13 cellular contexts compared by ENCODE assay signal in genomic region chr5:101783241-101784095, GRCh38.
DNase-seq lines count a peak whose midpoint lies in the region; ATAC-seq and TF ChIP-seq lines count a peak whose summit lies in the region.
"Had no signal": no experiment of that assay in that cellular context is flagged by ENCODE, and none has a peak within 500 bp of the region (broad histone marks: within the 10 kb centered on the region; RNA-seq: fewer than 3 reads in every experiment).

No MANE protein-coding gene starts in this region.

- H3K27ac ChIP-seq in heart right ventricle (no peak overlapping the region), duodenal mucosa (ENCODE audit: low read depth, low read length) (no peak overlapping the region), muscle layer of colon (ENCODE audit: low read depth, low read length) (no peak overlapping the region), upper lobe of right lung (no peak overlapping the region)

- no peak overlapping the region for H3K27ac Mint-ChIP-seq in activated naive CD8-positive, alpha-beta T cell treated with anti-CD3 and anti-CD28 coated beads, Interleukin-2, amount 50 U/mL, for 24 hours
- H3K27ac Mint-ChIP-seq: activated CD4-positive, alpha-beta T cell treated with anti-CD3 and anti-CD28 coated beads, Interleukin-2, amount 10 ng/mL, durations not matched to agents 24 days and 14 days; activated naive CD4-positive, alpha-beta T cell treated with anti-CD3 and anti-CD28 coated beads, Interleukin-2, amount 10 ng/mL, durations not matched to agents 7 days and 5 days had no signal

- no peaks in the 10 kb centered on the region for H3K4me1 Mint-ChIP-seq in activated naive CD8-positive, alpha-beta T cell treated with anti-CD3 and anti-CD28 coated beads, Interleukin-2, amount 50 U/mL, for 24 hours
- H3K4me1 Mint-ChIP-seq: activated CD4-positive, alpha-beta T cell treated with anti-CD3 and anti-CD28 coated beads, Interleukin-2, amount 10 ng/mL, durations not matched to agents 24 days and 14 days; activated naive CD4-positive, alpha-beta T cell treated with anti-CD3 and anti-CD28 coated beads, Interleukin-2, amount 10 ng/mL, durations not matched to agents 7 days and 5 days had no signal

- intact Hi-C loops in heart right ventricle (cut with DNase I) (no loop called here), cardiac septum (cut with DNase I) (no loop called here), upper lobe of right lung (cut with DNase I) (no loop called here)

- DNase-seq in heart right ventricle, result no peak
- DNase-seq in cardiac septum (ENCODE audit: low spot score), result no peak
- no peak for DNase-seq in upper lobe of right lung
- DNase-seq in activated naive CD8-positive, alpha-beta T cell treated with anti-CD3 and anti-CD28 coated beads, Interleukin-2, amount 50 U/mL, for 24 hours, result no peak
- DNase-seq in NCI-H82 (lab: John Stamatoyannopoulos, UW), result no peak
- DNase-seq: activated CD4-positive, alpha-beta T cell treated with anti-CD3 and anti-CD28 coated beads, Interleukin-2, amount 10 ng/mL, durations not matched to agents 24 days and 14 days; activated naive CD4-positive, alpha-beta T cell treated with anti-CD3 and anti-CD28 coated beads, Interleukin-2, amount 10 ng/mL, durations not matched to agents 7 days and 5 days; Karpas-422; NCI-H524; posterior cingulate gyrus had no signal

- ATAC-seq in heart right ventricle (peak in 1 of 8 donors; percentile 28), upper lobe of right lung (peak; percentile 64), HG02798 (IDR thresholded peaks at IDR 0.05; ENCODE audit: poor library complexity, unreplicated experiment) (no peak)
- no peak for ATAC-seq in activated naive CD8-positive, alpha-beta T cell treated with anti-CD3 and anti-CD28 coated beads, Interleukin-2, amount 50 U/mL, for 24 hours

- no peaks in the 10 kb centered on the region for H3K4me1 ChIP-seq in heart right ventricle
- no peaks in the 10 kb centered on the region for H3K4me1 ChIP-seq in duodenal mucosa (ENCODE audit: control insufficient read depth in 1 of 2, insufficient read depth in 2 of 2, low read length in 2 of 2)
- H3K4me1 ChIP-seq in muscle layer of colon (ENCODE audit: insufficient read depth, low read length), result peaks cover 4% of the 10 kb centered on the region
- H3K4me1 ChIP-seq in upper lobe of right lung, result no peaks in the 10 kb centered on the region

- H3K4me3 ChIP-seq in heart right ventricle (peak overlapping the region in 6 of 10 donors; percentile 5 to 42 (median 24)), duodenal mucosa (ENCODE audit: low read depth in 1 of 2, low read length in 2 of 2) (peak overlapping the region; percentile 19 to 63), muscle layer of colon (ENCODE audit: low read depth in 1 of 2, low read length in 2 of 2) (peak overlapping the region; percentile 20 to 49), upper lobe of right lung (peak overlapping the region; percentile 39)

- TF ChIP-seq CTCF in heart right ventricle (IDR thresholded peaks at IDR 0.05) (no peak), upper lobe of right lung (IDR thresholded peaks at IDR 0.05) (no peak)

- WGBS in heart right ventricle, 2 donors, result 29 to 59% methylated on average over 31 of the region's 31 CpGs

- H3K4me3 Mint-ChIP-seq in activated naive CD8-positive, alpha-beta T cell treated with anti-CD3 and anti-CD28 coated beads, Interleukin-2, amount 50 U/mL, for 24 hours, result no peak overlapping the region
- H3K4me3 Mint-ChIP-seq: activated CD4-positive, alpha-beta T cell treated with anti-CD3 and anti-CD28 coated beads, Interleukin-2, amount 10 ng/mL, durations not matched to agents 24 days and 14 days; activated naive CD4-positive, alpha-beta T cell treated with anti-CD3 and anti-CD28 coated beads, Interleukin-2, amount 10 ng/mL, durations not matched to agents 7 days and 5 days had no signal

- peaks cover 0 to 6% (median 0%) of the 10 kb centered on the region in 11 donors for H3K9me3 ChIP-seq in heart right ventricle
- no peaks in the 10 kb centered on the region for H3K9me3 ChIP-seq in duodenal mucosa (ENCODE audit: control insufficient read depth in 1 of 2, low read length in 2 of 2)
- H3K9me3 ChIP-seq in muscle layer of colon (ENCODE audit: low read length), result no peaks in the 10 kb centered on the region
- H3K9me3 ChIP-seq in upper lobe of right lung, result no peaks in the 10 kb centered on the region

- H3K36me3 Mint-ChIP-seq in activated naive CD8-positive, alpha-beta T cell treated with anti-CD3 and anti-CD28 coated beads, Interleukin-2, amount 50 U/mL, for 24 hours (ENCODE audit: low read depth), result no peaks in the 10 kb centered on the region
- H3K36me3 Mint-ChIP-seq: activated naive CD4-positive, alpha-beta T cell treated with anti-CD3 and anti-CD28 coated beads, Interleukin-2, amount 10 ng/mL, durations not matched to agents 7 days and 5 days had no signal

- H3K9me3 Mint-ChIP-seq in activated naive CD8-positive, alpha-beta T cell treated with anti-CD3 and anti-CD28 coated beads, Interleukin-2, amount 50 U/mL, for 24 hours, result peaks cover 5% of the 10 kb centered on the region
- H3K9me3 Mint-ChIP-seq: activated CD4-positive, alpha-beta T cell treated with anti-CD3 and anti-CD28 coated beads, Interleukin-2, amount 10 ng/mL, durations not matched to agents 24 days and 14 days; activated naive CD4-positive, alpha-beta T cell treated with anti-CD3 and anti-CD28 coated beads, Interleukin-2, amount 10 ng/mL, durations not matched to agents 7 days and 5 days had no signal

- no peak overlapping the region for H3K9ac ChIP-seq in duodenal mucosa (ENCODE audit: low read depth in 1 of 2, low read length in 2 of 2)
- no peak overlapping the region for H3K9ac ChIP-seq in muscle layer of colon (ENCODE audit: low read length)

- H3K27me3 Mint-ChIP-seq in activated naive CD8-positive, alpha-beta T cell treated with anti-CD3 and anti-CD28 coated beads, Interleukin-2, amount 50 U/mL, for 24 hours, result no peaks in the 10 kb centered on the region
- H3K27me3 Mint-ChIP-seq: activated CD4-positive, alpha-beta T cell treated with anti-CD3 and anti-CD28 coated beads, Interleukin-2, amount 10 ng/mL, durations not matched to agents 24 days and 14 days; activated naive CD4-positive, alpha-beta T cell treated with anti-CD3 and anti-CD28 coated beads, Interleukin-2, amount 10 ng/mL, durations not matched to agents 7 days and 5 days had no signal

- H3K36me3 ChIP-seq in heart right ventricle (no peaks in the 10 kb centered on the region), duodenal mucosa (ENCODE audit: control insufficient read depth in 1 of 2, insufficient read depth in 2 of 2, low read length in 2 of 2) (no peaks in the 10 kb centered on the region), muscle layer of colon (ENCODE audit: insufficient read depth, low read length) (no peaks in the 10 kb centered on the region), upper lobe of right lung (no peaks in the 10 kb centered on the region)

- H3K27me3 ChIP-seq in heart right ventricle, result no peaks in the 10 kb centered on the region
- H3K27me3 ChIP-seq in duodenal mucosa (ENCODE audit: control insufficient read depth in 1 of 2, insufficient read depth in 2 of 2, low read length in 2 of 2), result no peaks in the 10 kb centered on the region
- no peaks in the 10 kb centered on the region for H3K27me3 ChIP-seq in muscle layer of colon (ENCODE audit: control insufficient read depth in 1 of 2, insufficient read depth in 2 of 2, low read length in 2 of 2)
- H3K27me3 ChIP-seq in upper lobe of right lung, result no peaks in the 10 kb centered on the region
